Comparison of ENCODE assay signal across 1 cellular context in genomic region chr13:26253787-26254582, GRCh38.
TF ChIP-seq lines count a peak whose summit lies in the region.

Gene CDK8 (plus strand): TSS chr13:26254129. CDS start chr13:26254642, 513 bp downstream.

TF ChIP-seq in HepG2, 621 proteins besides CTCF, POLR2A, EP300 and RAD21 (continued from another document and continues in another):
- TF ChIP-seq ADNP (CRISPR knock-in tag; IDR thresholded peaks at IDR 0.05) (no peak), ATRX (CRISPR knock-in tag; IDR thresholded peaks at IDR 0.05; ENCODE audit: borderline replicate concordance) (no peak), ZNF501 (CRISPR knock-in tag; IDR thresholded peaks at IDR 0.05) (peak; percentile 81), ZNF512B (CRISPR knock-in tag; IDR thresholded peaks at IDR 0.05; ENCODE audit: borderline replicate concordance) (no peak), HNRNPH1 (optimal IDR thresholded peaks at IDR 0.05; ENCODE audit: low read depth, low read length) (no peak), ZSCAN12 (CRISPR knock-in tag; IDR thresholded peaks at IDR 0.05) (no peak), ZNF709 (CRISPR knock-in tag; IDR thresholded peaks at IDR 0.05) (peak; percentile 62; the same call in 1 of the 2 replicates), USF2 (IDR thresholded peaks at IDR 0.05; ENCODE audit: low read depth, low read length) (no peak), USF2 (CRISPR knock-in tag; IDR thresholded peaks at IDR 0.05; ENCODE audit: borderline replicate concordance) (peak; percentile 67), GRHL1 (CRISPR knock-in tag; conservative IDR thresholded peaks at IDR 0.05) (no peak), ZNF276 (CRISPR knock-in tag; IDR thresholded peaks at IDR 0.05; ENCODE audit: low read depth) (0 out of 2 replicates have a peak, but pooled peaks have one; percentile 20), ZNF333 (CRISPR knock-in tag; IDR thresholded peaks at IDR 0.05; ENCODE audit: borderline replicate concordance) (no peak), FOXM1 (CRISPR knock-in tag; IDR thresholded peaks at IDR 0.05) (no peak), ZFAT (CRISPR knock-in tag; conservative IDR thresholded peaks at IDR 0.05) (no peak), STAG1 (CRISPR knock-in tag; IDR thresholded peaks at IDR 0.05) (no peak), PRPF4 (IDR thresholded peaks at IDR 0.05; ENCODE audit: low read depth, low read length, poor library complexity, severe bottlenecking) (no peak), ZNF207 (IDR thresholded peaks at IDR 0.05; ENCODE audit: borderline replicate concordance) (no peak), ZC3H4 (CRISPR knock-in tag; IDR thresholded peaks at IDR 0.05; ENCODE audit: borderline replicate concordance) (no peak), MYNN (CRISPR knock-in tag; IDR thresholded peaks at IDR 0.05; ENCODE audit: low read depth) (no peak), ZBTB7B (CRISPR knock-in tag; IDR thresholded peaks at IDR 0.05) (0 out of 2 replicates have a peak, but pooled peaks have one; percentile 5), DMAP1 (CRISPR knock-in tag; IDR thresholded peaks at IDR 0.05) (peak; percentile 70; the same call in 1 of the 2 replicates), PLRG1 (conservative IDR thresholded peaks at IDR 0.05) (no peak), XBP1 (CRISPR knock-in tag; IDR thresholded peaks at IDR 0.05) (no peak), ZBTB43 (CRISPR knock-in tag; conservative IDR thresholded peaks at IDR 0.05) (peak; percentile 98), ZMYM3 (CRISPR knock-in tag; IDR thresholded peaks at IDR 0.05) (no peak), IRF2 (CRISPR knock-in tag; IDR thresholded peaks at IDR 0.05) (peak; percentile 96), NONO (IDR thresholded peaks at IDR 0.05) (no peak), NONO (CRISPR knock-in tag; conservative IDR thresholded peaks at IDR 0.05) (peak; percentile 56), SKI (IDR thresholded peaks at IDR 0.05; ENCODE audit: partially characterized antibody) (peak; percentile 32), THAP7 (CRISPR knock-in tag; IDR thresholded peaks at IDR 0.05) (no peak), BCLAF1 (IDR thresholded peaks at IDR 0.05) (no peak), ZNF776 (CRISPR knock-in tag; IDR thresholded peaks at IDR 0.05) (no peak), ELF1 (CRISPR knock-in tag; IDR thresholded peaks at IDR 0.05) (peak; percentile 72), TOE1 (CRISPR knock-in tag; IDR thresholded peaks at IDR 0.05) (no peak), PHF21A (CRISPR knock-in tag; IDR thresholded peaks at IDR 0.05) (peak; percentile 45; the same call in 1 of the 2 replicates), GTF3A (CRISPR knock-in tag; conservative IDR thresholded peaks at IDR 0.05) (no peak), ZNF589 (CRISPR knock-in tag; conservative IDR thresholded peaks at IDR 0.05) (no peak), TBP (CRISPR knock-in tag; IDR thresholded peaks at IDR 0.05) (no peak), ZNF253 (CRISPR knock-in tag; IDR thresholded peaks at IDR 0.05; ENCODE audit: borderline replicate concordance) (no peak), CREM (IDR thresholded peaks at IDR 0.05) (peak; percentile 98), CREM (CRISPR knock-in tag; IDR thresholded peaks at IDR 0.05) (no peak), ZNF577 (CRISPR knock-in tag; IDR thresholded peaks at IDR 0.05; ENCODE audit: borderline replicate concordance, low read depth) (no peak), ZNF672 (CRISPR knock-in tag; IDR thresholded peaks at IDR 0.05) (no peak), NFYC (CRISPR knock-in tag; IDR thresholded peaks at IDR 0.05) (peak; percentile 56), PHF8 (CRISPR knock-in tag; IDR thresholded peaks at IDR 0.05) (peak; percentile 72), ZNF75D (CRISPR knock-in tag; IDR thresholded peaks at IDR 0.05; ENCODE audit: borderline replicate concordance) (no peak), ZNF354B (CRISPR knock-in tag; IDR thresholded peaks at IDR 0.05) (no peak), ZSCAN21 (CRISPR knock-in tag; IDR thresholded peaks at IDR 0.05; ENCODE audit: borderline replicate concordance) (peak; percentile 78), ZXDC (CRISPR knock-in tag; IDR thresholded peaks at IDR 0.05) (no peak; the same call in 1 of the 2 replicates), ZNF317 (CRISPR knock-in tag; IDR thresholded peaks at IDR 0.05) (no peak), MLLT10 (CRISPR knock-in tag; IDR thresholded peaks at IDR 0.05) (no peak), STAT5B (CRISPR knock-in tag; IDR thresholded peaks at IDR 0.05) (no peak), MED13 (CRISPR knock-in tag; IDR thresholded peaks at IDR 0.05) (no peak), FUBP1 (CRISPR knock-in tag; IDR thresholded peaks at IDR 0.05; ENCODE audit: borderline replicate concordance) (no peak), PTBP1 (IDR thresholded peaks at IDR 0.05; ENCODE audit: low read depth, low read length, poor library complexity, severe bottlenecking) (no peak)
